In genomic region chr6:20939161-20939775, GRCh38 we compare ENCODE assay signal across 29 cellular contexts.
DNase-seq lines count a peak whose midpoint lies in the region; ATAC-seq, FAIRE-seq and TF ChIP-seq lines count a peak whose summit lies in the region.
"Had no signal": no experiment of that assay in that cellular context is flagged by ENCODE, and none has a peak within 500 bp of the region (broad histone marks: within the 10 kb centered on the region; RNA-seq: fewer than 3 reads in every experiment).

No MANE protein-coding gene starts in this region.

- no peak for TF ChIP-seq CTCF in sigmoid colon (IDR thresholded peaks at IDR 0.05)
- TF ChIP-seq CTCF in heart left ventricle (IDR thresholded peaks at IDR 0.05): no peak

- intact Hi-C loops in sigmoid colon (cut with DNase I) (no loop called here), heart left ventricle (cut with DNase I) (no loop called here)

- H3K4me1 ChIP-seq in sigmoid colon: no peaks in the 10 kb centered on the region
- H3K4me1 ChIP-seq in heart left ventricle: no peaks in the 10 kb centered on the region
- H3K4me1 ChIP-seq: A549, Caco-2, foreskin keratinocyte had no signal

- no peak for TF ChIP-seq POLR2A in sigmoid colon (IDR thresholded peaks at IDR 0.05)
- TF ChIP-seq POLR2A in heart left ventricle (IDR thresholded peaks at IDR 0.05): no peak

- FAIRE-seq in GM19239 (lab: Jason Lieb, UNC): peak; percentile 88
- FAIRE-seq: A549 had no signal

- H3K27me3 ChIP-seq in sigmoid colon: no peaks in the 10 kb centered on the region
- no peaks in the 10 kb centered on the region for H3K27me3 ChIP-seq in heart left ventricle
- H3K27me3 ChIP-seq: foreskin keratinocyte had no signal

- H3K9me3 ChIP-seq in sigmoid colon (peaks cover 0 to 7% (median 0%) of the 10 kb centered on the region in 4 donors), heart left ventricle (peaks cover 0 to 15% (median 4%) of the 10 kb centered on the region in 12 donors)
- H3K9me3 ChIP-seq: A549, Caco-2 had no signal

- ATAC-seq in heart left ventricle: no peak
- ATAC-seq: A549; foreskin keratinocyte; left lobe of liver; stimulated activated effector memory CD8-positive, alpha-beta T cell treated with anti-CD3 and anti-CD28 coated beads, Interleukin-12 subunit alpha, Interleukin-12 subunit beta, amount 100 ng/mL, for 72 hours had no signal

- H3K27ac ChIP-seq in sigmoid colon (no peak overlapping the region), heart left ventricle (no peak overlapping the region)
- H3K27ac ChIP-seq: A549, foreskin keratinocyte, HL-60, VCaP had no signal

- no peaks in the 10 kb centered on the region for H3K36me3 ChIP-seq in sigmoid colon
- H3K36me3 ChIP-seq in heart left ventricle: no peaks in the 10 kb centered on the region

- no peak for TF ChIP-seq EP300 in sigmoid colon (IDR thresholded peaks at IDR 0.05)

- DNase-seq in COR-L47 (lab: John Stamatoyannopoulos, UW): peak; percentile 23
- DNase-seq in GM19239 (ENCODE audit: insufficient read length, low spot score): no peak
- DNase-seq in NCI-H1417 treated with DMSO at 0.1 percent for 48 hours (lab: John Stamatoyannopoulos, UW): peak; percentile 67
- peak; percentile 8 for DNase-seq in glomerular visceral epithelial cell (ENCODE audit: extremely low spot score)
- no peak for DNase-seq in GM03348 (ENCODE audit: low spot score)
- DNase-seq in nucleus accumbens (lab: John Stamatoyannopoulos, UW): no peak
- no peak for DNase-seq in sigmoid colon
- no peak for DNase-seq in heart left ventricle
- DNase-seq: activated CD4-positive, alpha-beta T cell treated with anti-CD3 and anti-CD28 coated beads, Interleukin-2, amount 10 ng/mL, durations not matched to agents 7 days and 5 days; activated naive CD4-positive, alpha-beta T cell treated with anti-CD3 and anti-CD28 coated beads, Interleukin-2, amount 10 ng/mL, durations not matched to agents 7 days and 5 days; amniotic stem cell; Caco-2; effector memory CD4-positive, alpha-beta T cell; EL; erythroblast; foreskin keratinocyte; H7; Kasumi-1; mesendoderm; naive B cell; NCI-H2029 treated with DMSO at 0.1 percent for 48 hours; NCI-H446 treated with DMSO at 0.1 percent for 48 hours; stimulated activated CD4-positive, alpha-beta T cell treated with anti-CD3 and anti-CD28 coated beads, Interleukin-2, amount 100 ng/mL, for 48 hours; substantia nigra had no signal

- H3K4me3 ChIP-seq in sigmoid colon (no peak overlapping the region), heart left ventricle (no peak overlapping the region)
- H3K4me3 ChIP-seq: A549 had no signal

Comparison
In these comparisons a context has a peak if more than half of its experiments do, and no peak if none do; other contexts are left out.
1. DNase-seq: peak in COR-L47 (single experiment), NCI-H1417 treated with DMSO at 0.1 percent for 48 hours (single experiment) and glomerular visceral epithelial cell (single experiment); none in GM19239 (single experiment), GM03348 (single experiment), nucleus accumbens (0 of 56), sigmoid colon (single experiment) and heart left ventricle (0 of 5).